ENCODE assay signal across 20 cellular contexts in genomic region chr1:40902634-40902897, GRCh38. TPM values are rescaled to one million over a fixed set of nuclear protein-coding genes. Genes with fewer than 3 reads are reported as not detected.
DNase-seq lines count a peak whose midpoint lies in the region; ATAC-seq, FAIRE-seq and TF ChIP-seq lines count a peak whose summit lies in the region.
"Had no signal": no experiment of that assay in that cellular context is flagged by ENCODE, and none has a peak within 500 bp of the region (broad histone marks: within the 10 kb centered on the region; RNA-seq: fewer than 3 reads in every experiment).

No MANE protein-coding gene starts in this region.

- no peaks in the 10 kb centered on the region for H4K20me1 ChIP-seq in SK-N-SH (ENCODE audit: insufficient read depth)
- H4K20me1 ChIP-seq in H1 (replicated peaks in 1 of 2; ENCODE audit: control insufficient read depth in 1 of 2, insufficient read depth in 2 of 2, low read length in 2 of 2) = no peaks in the 10 kb centered on the region

- POLR2A ChIA-PET in SK-N-SH (lab: Yijun Ruan, JAX) (interaction anchor here (0.6 kb wide), 1 partner anchor 58 kb away, joined by 3 read pairs; no protein-coding TSS in a partner anchor), H1 (lab: Charles Lee; ENCODE audit: partially characterized antibody) (no interaction called here)

- no peaks in the 10 kb centered on the region for H3K9me2 ChIP-seq in SK-N-SH

- H3K23ac ChIP-seq in H1 (ENCODE audit: insufficient read length) = no peak overlapping the region

- H2BK5ac ChIP-seq in H1 (ENCODE audit: low read depth, low read length) = no peak overlapping the region

- no peak overlapping the region for H2BK12ac ChIP-seq in H1 (ENCODE audit: low read depth, low read length)

- H3K9me3 ChIP-seq in SK-N-SH (no peaks in the 10 kb centered on the region), H1 (ENCODE audit: insufficient read depth in 2 of 2, low read depth in 1 of 2, low read length in 1 of 2) (no peaks in the 10 kb centered on the region), vagina (no peaks in the 10 kb centered on the region)
- H3K9me3 ChIP-seq: heart left ventricle, MG63 had no signal

- TF ChIP-seq RAD21 in SK-N-SH (IDR thresholded peaks at IDR 0.05; ENCODE audit: low read length) (no peak), H1 (IDR thresholded peaks at IDR 0.05 in 1 of 2, conservative IDR thresholded peaks at IDR 0.05 in 1 of 2; ENCODE audit: low read depth in 2 of 2, low read length in 2 of 2) (no peak)

- peak overlapping the region; percentile 10 for H3K4me3 Mint-ChIP-seq in osteocyte (ENCODE audit: unreplicated experiment)
- H3K4me3 Mint-ChIP-seq: neural progenitor cell, T-helper 17 cell had no signal

- FAIRE-seq in H1 (lab: Jason Lieb, UNC) = no peak
- FAIRE-seq: urothelium cell line had no signal

- H2AFZ ChIP-seq in SK-N-SH (ENCODE audit: low read depth) (peak overlapping the region; percentile 13; the same call in 1 of the 2 replicates), H1 (ENCODE audit: low read length) (0 out of 2 replicates have a peak overlapping the region, but pooled peaks have one; percentile 14)
- H2AFZ ChIP-seq: neural progenitor cell had no signal

- H4K5ac ChIP-seq in H1 (ENCODE audit: insufficient read length, low read depth, low read length) = no peak overlapping the region

- DNase-seq in SK-N-SH (no peak), H1 (ENCODE audit: low read depth in 1 of 2, low spot score in 2 of 2) (no peak), osteocyte (ENCODE audit: extremely low spot score, unreplicated experiment) (no peak), vagina (ENCODE audit: extremely low spot score in 2 of 2) (no peak), T-helper 2 cell (no peak), RKO (ENCODE audit: low spot score) (no peak), NOMO-1 treated with dmso at 0.1 percent for 144 hours (lab: John Stamatoyannopoulos, UW; ENCODE audit: unreplicated experiment) (no peak)
- DNase-seq: activated CD4-positive, alpha-beta T cell treated with anti-CD3 and anti-CD28 coated beads, Interleukin-2, amount 50 U/mL, for 4 hours; amygdala; central memory CD4-positive, alpha-beta T cell; left ventricle myocardium superior; NCI-H69; stimulated activated CD4-positive, alpha-beta T cell treated with anti-CD3 and anti-CD28 coated beads, Interleukin-4, amount 100 ng/mL, for 24 hours; T-helper 17 cell had no signal

- TF ChIP-seq CTCF in SK-N-SH (IDR thresholded peaks at IDR 0.05) (no peak), H1 (IDR thresholded peaks at IDR 0.05; ENCODE audit: control extremely low read depth in 1 of 3, insufficient read depth in 1 of 3, low read depth in 1 of 3, low read length in 3 of 3) (no peak), osteocyte (IDR thresholded peaks at IDR 0.05) (no peak), vagina (IDR thresholded peaks at IDR 0.05) (no peak)

- H3K27me3 Mint-ChIP-seq in osteocyte (ENCODE audit: unreplicated experiment) = no peaks in the 10 kb centered on the region
- H3K27me3 Mint-ChIP-seq: T-helper 17 cell had no signal

- H3K4me3 ChIP-seq in SK-N-SH (ENCODE audit: low read depth in 2 of 2, low read length in 1 of 2) = no peak overlapping the region
- H3K4me3 ChIP-seq in H1 (ENCODE audit: extremely low read depth in 1 of 4, insufficient read depth in 2 of 4, low read depth in 3 of 4, low read length in 4 of 4) = no peak overlapping the region
- no peak overlapping the region for H3K4me3 ChIP-seq in vagina
- H3K4me3 ChIP-seq: heart left ventricle, MG63, neural progenitor cell had no signal

- H3K79me1 ChIP-seq in H1 (ENCODE audit: low read depth, low read length) = no peaks in the 10 kb centered on the region

- no peak for ATAC-seq in SK-N-SH treated with all-trans-retinoic acid at 6 μM for 48 hours
- ATAC-seq: T-helper 17 cell had no signal

- no peak overlapping the region for H2BK20ac ChIP-seq in H1 (ENCODE audit: low read length)

- H3K18ac ChIP-seq in H1 (ENCODE audit: extremely low read depth, low read length) = no peak overlapping the region

- H3K14ac ChIP-seq in H1 (ENCODE audit: insufficient read length) = no peak overlapping the region

- no peak overlapping the region for H2BK15ac ChIP-seq in H1 (ENCODE audit: low read length)

- 100% methylated on average over 3 of the region's 8 CpGs for WGBS in SK-N-SH (ENCODE audit: low lambda C conversion rate)
- WGBS in H1 (ENCODE audit: extremely low coverage in 1 of 2, insufficient coverage in 1 of 2, insufficient read length in 1 of 2, insufficient replicate concordance in 2 of 2, low coverage in 1 of 2, low lambda C conversion rate in 2 of 2, missing lambda C conversion rate in 1 of 2), 2 experiments = 85% methylated on average over 8 of the region's 8 CpGs; no CpG with 5 or more reads in 1 of the 2 experiments

- H3K4ac ChIP-seq in H1 (replicated peaks; ENCODE audit: insufficient read length, low read depth, low read length) = no peak overlapping the region

- peak overlapping the region; percentile 93 for H3K27ac Mint-ChIP-seq in osteocyte (ENCODE audit: unreplicated experiment)
- H3K27ac Mint-ChIP-seq: neural progenitor cell, T-helper 17 cell had no signal

- no peak overlapping the region for H2BK120ac ChIP-seq in H1 (replicated peaks; ENCODE audit: low read depth, low read length)

- H3K27ac ChIP-seq in SK-N-SH (ENCODE audit: low read depth in 2 of 2, low read length in 1 of 2) (no peak overlapping the region), H1 (ENCODE audit: low read depth, low read length) (no peak overlapping the region), vagina (peak overlapping the region; percentile 54)
- H3K27ac ChIP-seq: 22Rv1, heart left ventricle, neural progenitor cell had no signal

- H3K9ac ChIP-seq in SK-N-SH (no peak overlapping the region), H1 (replicated peaks in 1 of 4; ENCODE audit: extremely low read depth in 1 of 4, low read depth in 3 of 4, low read length in 3 of 4) (no peak overlapping the region)
- H3K9ac ChIP-seq: neural progenitor cell had no signal

- no peaks in the 10 kb centered on the region for H3K23me2 ChIP-seq in H1 (ENCODE audit: low read depth, low read length)

- no peaks in the 10 kb centered on the region for H3K79me2 ChIP-seq in SK-N-SH (ENCODE audit: insufficient read depth)
- no peaks in the 10 kb centered on the region for H3K79me2 ChIP-seq in H1 (ENCODE audit: control insufficient read depth in 1 of 2, insufficient read depth in 2 of 2, low read length in 2 of 2)

- TF ChIP-seq EP300 in SK-N-SH (IDR thresholded peaks at IDR 0.05; ENCODE audit: borderline replicate concordance in 1 of 2, low read depth in 1 of 2, low read length in 1 of 2) (no peak), H1 (IDR thresholded peaks at IDR 0.05; ENCODE audit: borderline replicate concordance in 1 of 2, low read depth in 2 of 2, low read length in 2 of 2) (no peak)

- H3K9me3 Mint-ChIP-seq in osteocyte (ENCODE audit: unreplicated experiment) = no peaks in the 10 kb centered on the region
- H3K9me3 Mint-ChIP-seq: neural progenitor cell had no signal

- no peaks in the 10 kb centered on the region for H3K36me3 Mint-ChIP-seq in osteocyte (ENCODE audit: unreplicated experiment)
- H3K36me3 Mint-ChIP-seq: neural progenitor cell had no signal

- no peak overlapping the region for H4K8ac ChIP-seq in H1 (ENCODE audit: extremely low read depth, insufficient read depth, low read length)

- CTCF ChIA-PET in SK-N-SH (lab: Yijun Ruan, JAX) = no interaction called here
- CTCF ChIA-PET in H1 (lab: Charles Lee; ENCODE audit: partially characterized antibody) = interaction anchor here (0.9 to 2.5 kb wide), 5 partner anchors 14 to 52 kb away, joined by 3 to 8 read pairs (median 3); no protein-coding TSS in a partner anchor

- H3K27me3 ChIP-seq in SK-N-SH (ENCODE audit: insufficient read depth) (no peaks in the 10 kb centered on the region), H1 (replicated peaks in 1 of 4; ENCODE audit: control insufficient read depth in 3 of 4, extremely low read depth in 1 of 4, insufficient read depth in 3 of 4, low read length in 3 of 4) (no peaks in the 10 kb centered on the region), vagina (no peaks in the 10 kb centered on the region)
- H3K27me3 ChIP-seq: MG63, neural progenitor cell had no signal

- no peaks in the 10 kb centered on the region for H3F3A ChIP-seq in SK-N-SH (replicated peaks; ENCODE audit: insufficient read depth)

- H3K4me1 Mint-ChIP-seq in osteocyte (ENCODE audit: unreplicated experiment) = peaks cover 52% of the 10 kb centered on the region
- H3K4me1 Mint-ChIP-seq: T-helper 17 cell had no signal

- no peak overlapping the region for H2AK5ac ChIP-seq in H1 (ENCODE audit: low read depth, low read length)

- no peak overlapping the region for H4K91ac ChIP-seq in H1 (replicated peaks; ENCODE audit: insufficient read length, low read length)

- H3K56ac ChIP-seq in H1 (replicated peaks; ENCODE audit: insufficient read length, low read depth, low read length) = no peak overlapping the region

- H3K4me1 ChIP-seq in SK-N-SH (ENCODE audit: control insufficient read depth in 1 of 2, insufficient read depth in 2 of 2, low read depth in 1 of 2, low read length in 1 of 2) (peaks cover 0 to 18% of the 10 kb centered on the region in 2 experiments; a peak in 2 of 4 replicates), H1 (replicated peaks in 1 of 4; ENCODE audit: control insufficient read depth in 3 of 4, insufficient read depth in 4 of 4, low read length in 3 of 4) (peaks cover 0 to 8% (median 0%) of the 10 kb centered on the region in 4 experiments; a peak in 3 of 7 replicates), vagina (peaks cover 24% of the 10 kb centered on the region)
- H3K4me1 ChIP-seq: neural progenitor cell had no signal

- TF ChIP-seq POLR2A in H1 (IDR thresholded peaks at IDR 0.05; ENCODE audit: control extremely low read depth in 1 of 2, low read depth in 2 of 2, low read length in 2 of 2) (no peak), vagina (IDR thresholded peaks at IDR 0.05) (no peak)

- no peaks in the 10 kb centered on the region for H3K36me3 ChIP-seq in SK-N-SH (replicated peaks in 1 of 2; ENCODE audit: control insufficient read depth in 1 of 2, insufficient read depth in 2 of 2, low read length in 1 of 2)
- no peaks in the 10 kb centered on the region for H3K36me3 ChIP-seq in H1 (ENCODE audit: control insufficient read depth in 2 of 4, insufficient read depth in 4 of 4, low read length in 3 of 4)
- no peaks in the 10 kb centered on the region for H3K36me3 ChIP-seq in vagina
- H3K36me3 ChIP-seq: heart left ventricle, MG63, neural progenitor cell had no signal

- intact Hi-C loops in vagina (cut with DNase I) = no loop called here

- H3K4me2 ChIP-seq in SK-N-SH (no peak overlapping the region), H1 (ENCODE audit: insufficient read depth in 1 of 2, low read depth in 2 of 2, low read length in 2 of 2) (no peak overlapping the region)
- H3K4me2 ChIP-seq: neural progenitor cell had no signal

RNA-seq across cellular contexts. Expression of gene CITED4, which starts 40.4 kb away (rescaled TPM):
- polyA plus RNA-seq in SK-N-SH (2012; rRNA removed) (5.9 and 10.1 TPM in 2 replicates), H1 (2011; rRNA removed) (5.4 and 11.1 TPM in 2 replicates)
- polyA plus RNA-seq in SK-N-SH (2012; cell fraction: cytosol; rRNA removed) = 6.7 and 10.0 TPM in 2 replicates
- 5.6 and 13.0 TPM in 2 replicates for polyA plus RNA-seq in SK-N-SH (2012; cell fraction: nucleus; rRNA removed)
- total RNA-seq in H1 (2021; fragmentation: NEBNext Ultra II Directional; extraction: Animal tissue kit (Norgen Biotek cat#: 25700)) = 16.0 and 16.3 TPM in 2 replicates
- 4.6 TPM for polyA plus RNA-seq in H1 (2011; cell fraction: cytosol; rRNA removed)
- 8.9 TPM for polyA plus RNA-seq in H1 (2011; cell fraction: nucleus; rRNA removed)
- polyA plus RNA-seq in H1 (2012, experiment 1 of 2) = 5.5 to 10.2 TPM (median 9.5 TPM) in 4 replicates
- polyA plus RNA-seq in H1 (2012, experiment 2 of 2) = 3.8 TPM
- polyA plus RNA-seq in H1 (2013, experiment 1 of 2) = 15.6 TPM
- polyA plus RNA-seq in H1 (2013, experiment 2 of 2) = 16.1 TPM
- 0.22 and 0.63 TPM in 2 replicates for polyA minus RNA-seq in H1 (2011; rRNA and poly(A)+ RNA removed)
- polyA minus RNA-seq in H1 (2011; cell fraction: cytosol; rRNA and poly(A)+ RNA removed) = 5.8 TPM
- polyA minus RNA-seq in H1 (2011; cell fraction: nucleus; rRNA and poly(A)+ RNA removed) = 12.1 TPM
- total RNA-seq in osteocyte (23.4 and 26.0 TPM in 2 replicates), vagina (16.5 TPM)

Comparison
In these comparisons a context has a peak if more than half of its experiments do, and no peak if none do; other contexts are left out.
1. Of the 17 proteins assayed by ChIP-seq in both H1 and SK-N-SH: peak only in H1: RFX5; only in SK-N-SH: none; in both: none; in neither: 16.